In the genomic region with DNA sequence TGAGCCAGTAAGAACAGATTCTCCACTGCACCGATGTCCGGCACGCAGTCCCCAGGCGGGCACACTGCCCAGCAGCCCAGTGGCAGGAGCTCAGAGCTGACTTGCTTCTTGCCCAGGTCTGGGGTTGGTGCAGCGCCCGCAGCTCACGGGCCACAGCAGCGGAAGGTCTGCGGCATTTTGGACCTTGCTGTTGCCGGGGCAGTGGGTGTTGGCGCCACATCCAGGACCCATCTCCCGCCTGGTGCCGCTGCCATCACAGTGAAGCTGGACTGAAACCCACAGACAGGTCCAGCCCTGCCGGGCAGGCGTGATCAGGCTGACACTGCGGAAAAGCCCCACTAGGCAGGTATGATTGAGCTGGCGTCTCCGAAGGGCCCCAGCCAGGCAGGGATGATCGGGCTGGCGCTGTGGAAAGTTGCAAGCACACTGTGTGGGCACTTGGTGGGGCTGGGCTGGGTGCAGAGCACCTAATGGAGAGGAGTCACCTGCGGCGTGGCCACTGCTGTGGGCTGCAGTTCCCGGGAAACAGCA, we compare ENCODE assay signal across 16 cellular contexts.
DNase-seq lines count a peak whose midpoint lies in the region; ATAC-seq and TF ChIP-seq lines count a peak whose summit lies in the region.
"Had no signal": no experiment of that assay in that cellular context is flagged by ENCODE, and none has a peak within 500 bp of the region (broad histone marks: within the 10 kb centered on the region; RNA-seq: fewer than 3 reads in every experiment).

No MANE protein-coding gene starts in this region.

- H3K4me1 ChIP-seq in osteoblast (ENCODE audit: insufficient read depth, low read length), result no peaks in the 10 kb centered on the region

- H3K4me1 Mint-ChIP-seq in activated naive CD8-positive, alpha-beta T cell treated with anti-CD3 and anti-CD28 coated beads, Interleukin-2, amount 10 ng/mL, durations not matched to agents 7 days and 5 days, result no peaks in the 10 kb centered on the region
- no peaks in the 10 kb centered on the region for H3K4me1 Mint-ChIP-seq in activated naive CD8-positive, alpha-beta T cell treated with anti-CD3 and anti-CD28 coated beads, Interleukin-2, amount 50 U/mL, for 24 hours
- peaks cover 2% of the 10 kb centered on the region for H3K4me1 Mint-ChIP-seq in mesothelial cell of epicardium

- DNase-seq in activated naive CD8-positive, alpha-beta T cell treated with anti-CD3 and anti-CD28 coated beads, Interleukin-2, amount 10 ng/mL, durations not matched to agents 7 days and 5 days, result peak; percentile 12
- no peak for DNase-seq in activated naive CD8-positive, alpha-beta T cell treated with anti-CD3 and anti-CD28 coated beads, Interleukin-2, amount 50 U/mL, for 24 hours
- DNase-seq in Ammon's horn (ENCODE audit: low spot score), result peak; percentile 24
- peak; percentile 32 for DNase-seq in ecto neural progenitor cell (ENCODE audit: low spot score)
- DNase-seq in osteoblast (ENCODE audit: insufficient read length, low spot score, missing footprints), result peak; percentile 37
- DNase-seq in mesothelial cell of epicardium (ENCODE audit: low spot score in 2 of 2, unreplicated experiment in 2 of 2), result no peak
- DNase-seq in globus pallidus (ENCODE audit: low spot score), result no peak
- DNase-seq: DMS 273 treated with DMSO at 0.1 percent for 48 hours, GF-D8, GOT3, KG1, NCI-H1436, NCI-H2029 treated with DMSO at 0.1 percent for 48 hours, NCI-H774 had no signal

- ATAC-seq in activated naive CD8-positive, alpha-beta T cell treated with anti-CD3 and anti-CD28 coated beads, Interleukin-2, amount 10 ng/mL, durations not matched to agents 7 days and 5 days (ENCODE audit: low read depth), result no peak
- no peak for ATAC-seq in activated naive CD8-positive, alpha-beta T cell treated with anti-CD3 and anti-CD28 coated beads, Interleukin-2, amount 50 U/mL, for 24 hours
- no peak for ATAC-seq in HG02642 (IDR thresholded peaks at IDR 0.05; ENCODE audit: poor library complexity, unreplicated experiment)

- H2AFZ ChIP-seq in osteoblast (ENCODE audit: low read length), result no peak overlapping the region

- peaks cover 5% of the 10 kb centered on the region for H3K27me3 ChIP-seq in osteoblast (ENCODE audit: insufficient read depth, low read length)

- H3K4me3 Mint-ChIP-seq in activated naive CD8-positive, alpha-beta T cell treated with anti-CD3 and anti-CD28 coated beads, Interleukin-2, amount 10 ng/mL, durations not matched to agents 7 days and 5 days, result no peak overlapping the region
- H3K4me3 Mint-ChIP-seq in activated naive CD8-positive, alpha-beta T cell treated with anti-CD3 and anti-CD28 coated beads, Interleukin-2, amount 50 U/mL, for 24 hours, result no peak overlapping the region
- no peak overlapping the region for H3K4me3 Mint-ChIP-seq in mesothelial cell of epicardium
- H3K4me3 Mint-ChIP-seq: CD14-positive monocyte had no signal

- no peaks in the 10 kb centered on the region for H3K9me3 Mint-ChIP-seq in activated naive CD8-positive, alpha-beta T cell treated with anti-CD3 and anti-CD28 coated beads, Interleukin-2, amount 10 ng/mL, durations not matched to agents 7 days and 5 days
- no peaks in the 10 kb centered on the region for H3K9me3 Mint-ChIP-seq in activated naive CD8-positive, alpha-beta T cell treated with anti-CD3 and anti-CD28 coated beads, Interleukin-2, amount 50 U/mL, for 24 hours
- H3K9me3 Mint-ChIP-seq in mesothelial cell of epicardium, result peaks cover 6% of the 10 kb centered on the region

- H3K27ac Mint-ChIP-seq in activated naive CD8-positive, alpha-beta T cell treated with anti-CD3 and anti-CD28 coated beads, Interleukin-2, amount 10 ng/mL, durations not matched to agents 7 days and 5 days, result no peak overlapping the region
- H3K27ac Mint-ChIP-seq in activated naive CD8-positive, alpha-beta T cell treated with anti-CD3 and anti-CD28 coated beads, Interleukin-2, amount 50 U/mL, for 24 hours, result no peak overlapping the region
- no peak overlapping the region for H3K27ac Mint-ChIP-seq in mesothelial cell of epicardium

- H3K4me2 ChIP-seq in osteoblast (ENCODE audit: insufficient read depth, low read length), result no peak overlapping the region

- H3K27ac ChIP-seq in osteoblast (ENCODE audit: low read depth, low read length), result no peak overlapping the region

- no peaks in the 10 kb centered on the region for H3K79me2 ChIP-seq in osteoblast (ENCODE audit: insufficient read depth, low read length)

- no peaks in the 10 kb centered on the region for H3K9me3 ChIP-seq in osteoblast (ENCODE audit: low read depth, low read length)

- no peaks in the 10 kb centered on the region for H3K27me3 Mint-ChIP-seq in activated naive CD8-positive, alpha-beta T cell treated with anti-CD3 and anti-CD28 coated beads, Interleukin-2, amount 10 ng/mL, durations not matched to agents 7 days and 5 days
- H3K27me3 Mint-ChIP-seq in activated naive CD8-positive, alpha-beta T cell treated with anti-CD3 and anti-CD28 coated beads, Interleukin-2, amount 50 U/mL, for 24 hours, result peaks cover 6% of the 10 kb centered on the region
- peaks cover 7% of the 10 kb centered on the region for H3K27me3 Mint-ChIP-seq in mesothelial cell of epicardium (ENCODE audit: low read depth)

- H4K20me1 ChIP-seq in osteoblast (ENCODE audit: insufficient read depth, low read length), result no peaks in the 10 kb centered on the region

- POLR2A ChIA-PET in activated naive CD8-positive, alpha-beta T cell treated with anti-CD3 and anti-CD28 coated beads, Interleukin-2, amount 10 ng/mL, durations not matched to agents 7 days and 5 days (lab: Charles Lee), result no interaction called here

- H3K4me3 ChIP-seq in osteoblast (ENCODE audit: insufficient read depth, low read length), result no peak overlapping the region

- no peak for TF ChIP-seq CTCF in osteoblast (IDR thresholded peaks at IDR 0.05; ENCODE audit: extremely low read depth, low read depth, low read length)
- TF ChIP-seq CTCF in mesothelial cell of epicardium (IDR thresholded peaks at IDR 0.05; ENCODE audit: unreplicated experiment), result no peak

- no peaks in the 10 kb centered on the region for H3K36me3 ChIP-seq in osteoblast (ENCODE audit: insufficient read depth, low read length)

- H3K36me3 Mint-ChIP-seq in activated naive CD8-positive, alpha-beta T cell treated with anti-CD3 and anti-CD28 coated beads, Interleukin-2, amount 10 ng/mL, durations not matched to agents 7 days and 5 days, result no peaks in the 10 kb centered on the region
- H3K36me3 Mint-ChIP-seq in activated naive CD8-positive, alpha-beta T cell treated with anti-CD3 and anti-CD28 coated beads, Interleukin-2, amount 50 U/mL, for 24 hours (ENCODE audit: low read depth), result no peaks in the 10 kb centered on the region
- H3K36me3 Mint-ChIP-seq in mesothelial cell of epicardium, result no peaks in the 10 kb centered on the region
- H3K36me3 Mint-ChIP-seq: CD14-positive monocyte had no signal

Comparison
In these comparisons a context has a peak if more than half of its experiments do, and no peak if none do; other contexts are left out.
1. DNase-seq: peak in activated naive CD8-positive, alpha-beta T cell treated with anti-CD3 and anti-CD28 coated beads, Interleukin-2, amount 10 ng/mL, durations not matched to agents 7 days and 5 days (single experiment), Ammon's horn (single experiment), ecto neural progenitor cell (single experiment) and osteoblast (single experiment); none in activated naive CD8-positive, alpha-beta T cell treated with anti-CD3 and anti-CD28 coated beads, Interleukin-2, amount 50 U/mL, for 24 hours (single experiment), mesothelial cell of epicardium (0 of 2) and globus pallidus (single experiment).